8 cellular contexts compared by ENCODE assay signal in the genomic region with DNA sequence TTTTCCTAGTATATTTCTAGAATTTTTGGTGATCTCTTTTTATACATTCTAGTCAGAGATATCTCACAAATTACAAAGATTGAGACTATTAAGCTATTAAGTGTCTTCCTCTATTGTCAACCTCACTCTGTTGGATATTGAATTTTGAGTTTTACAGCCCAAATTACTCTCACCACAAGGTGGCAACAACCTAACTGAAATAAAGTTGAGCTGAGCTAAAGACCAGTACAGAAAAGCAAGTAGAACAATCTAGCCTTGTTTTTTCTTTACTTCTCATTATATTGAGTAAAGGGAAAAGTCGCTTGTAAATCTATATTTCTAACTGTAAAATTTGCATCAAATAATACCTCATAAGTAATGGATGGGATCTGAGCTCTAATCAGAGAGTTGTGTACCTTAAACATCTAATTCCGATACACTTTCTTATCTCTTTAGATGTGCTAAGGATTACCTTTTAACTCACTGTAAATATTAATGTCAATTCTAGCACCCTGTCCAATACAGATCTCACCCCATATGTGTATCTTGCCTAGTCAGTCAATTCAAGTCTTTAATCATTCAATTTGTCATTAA. TPM values are rescaled to one million over a fixed set of nuclear protein-coding genes. Genes with fewer than 3 reads are reported as not detected.
DNase-seq lines count a peak whose midpoint lies in the region; ATAC-seq and TF ChIP-seq lines count a peak whose summit lies in the region.
"Had no signal": no experiment of that assay in that cellular context is flagged by ENCODE, and none has a peak within 500 bp of the region (broad histone marks: within the 10 kb centered on the region; RNA-seq: fewer than 3 reads in every experiment).

No MANE protein-coding gene starts in this region.

- H3K27ac ChIP-seq in colonic mucosa (no peak overlapping the region), prostate gland (no peak overlapping the region)

- H3K4me3 ChIP-seq in GM12865 (ENCODE audit: low read depth, low read length), result no peak overlapping the region
- no peak overlapping the region for H3K4me3 ChIP-seq in colonic mucosa
- H3K4me3 ChIP-seq in prostate gland, result no peak overlapping the region

- H3K27me3 Mint-ChIP-seq in neural crest cell (ENCODE audit: low read depth), result peaks cover 18% of the 10 kb centered on the region
- peaks cover 12% of the 10 kb centered on the region for H3K27me3 Mint-ChIP-seq in activated T-helper 17 cell treated with anti-CD3 and anti-CD28 coated beads, Interleukin-2, amount 50 U/mL, for 72 hours

- TF ChIP-seq POLR2A in prostate gland (IDR thresholded peaks at IDR 0.05), result no peak

- H3K27ac Mint-ChIP-seq in neural crest cell (ENCODE audit: unreplicated experiment), result no peak overlapping the region
- no peak overlapping the region for H3K27ac Mint-ChIP-seq in activated T-helper 17 cell treated with anti-CD3 and anti-CD28 coated beads, Interleukin-2, amount 50 U/mL, for 72 hours

- H3K4me1 ChIP-seq in colonic mucosa (no peaks in the 10 kb centered on the region), prostate gland (replicated peaks) (no peaks in the 10 kb centered on the region)

- no peak for ATAC-seq in activated T-helper 17 cell treated with anti-CD3 and anti-CD28 coated beads, Interleukin-2, amount 50 U/mL, for 72 hours (replicated peaks)

- WGBS in prostate gland, result 58% methylated on average over 2 of the region's 2 CpGs

- no peak overlapping the region for H3K9ac ChIP-seq in colonic mucosa (ENCODE audit: low read depth in 2 of 2, low read length in 2 of 2)

- DNase-seq in GM12865 (ENCODE audit: low read depth), result peak; percentile 23
- peak; percentile 63 for DNase-seq in NCI-H146 treated with DMSO at 0.1 percent for 48 hours (lab: John Stamatoyannopoulos, UW; ENCODE audit: unreplicated experiment)
- no peak for DNase-seq in colonic mucosa
- DNase-seq in neural crest cell (ENCODE audit: low read depth, low spot score), result no peak
- no peak for DNase-seq in stimulated activated CD4-positive, alpha-beta T cell treated with anti-CD3 and anti-CD28 coated beads, Interleukin-1b, Interleukin-23, amount 100 ng/mL, for 48 hours
- DNase-seq in prostate gland (ENCODE audit: low spot score), result no peak

- H3K36me3 Mint-ChIP-seq in neural crest cell (ENCODE audit: low read depth), result no peaks in the 10 kb centered on the region
- no peaks in the 10 kb centered on the region for H3K36me3 Mint-ChIP-seq in activated T-helper 17 cell treated with anti-CD3 and anti-CD28 coated beads, Interleukin-2, amount 50 U/mL, for 72 hours (ENCODE audit: low read depth)

- TF ChIP-seq CTCF in GM12865 (IDR thresholded peaks at IDR 0.05; ENCODE audit: insufficient read depth, low read depth, low read length, missing control alignments) (peak; percentile 25), colonic mucosa (IDR thresholded peaks at IDR 0.05) (peak; percentile 16), neural crest cell (conservative IDR thresholded peaks at IDR 0.05) (peak; percentile 69), prostate gland (IDR thresholded peaks at IDR 0.05) (peak in 2 of 4 experiments; percentile 48 to 55)

- H3K36me3 ChIP-seq in colonic mucosa (no peaks in the 10 kb centered on the region), prostate gland (no peaks in the 10 kb centered on the region)

- H3K9me3 Mint-ChIP-seq in neural crest cell, result no peaks in the 10 kb centered on the region
- no peaks in the 10 kb centered on the region for H3K9me3 Mint-ChIP-seq in activated T-helper 17 cell treated with anti-CD3 and anti-CD28 coated beads, Interleukin-2, amount 50 U/mL, for 72 hours

- H3K9me3 ChIP-seq in colonic mucosa (no peaks in the 10 kb centered on the region), prostate gland (no peaks in the 10 kb centered on the region)

- H3K4me1 Mint-ChIP-seq in neural crest cell, result peaks cover 4% of the 10 kb centered on the region
- H3K4me1 Mint-ChIP-seq in activated T-helper 17 cell treated with anti-CD3 and anti-CD28 coated beads, Interleukin-2, amount 50 U/mL, for 72 hours, result no peaks in the 10 kb centered on the region

- no peak overlapping the region for H3K4me3 Mint-ChIP-seq in neural crest cell
- no peak overlapping the region for H3K4me3 Mint-ChIP-seq in activated T-helper 17 cell treated with anti-CD3 and anti-CD28 coated beads, Interleukin-2, amount 50 U/mL, for 72 hours

- peaks cover 9% of the 10 kb centered on the region for H3K27me3 ChIP-seq in colonic mucosa
- no peaks in the 10 kb centered on the region for H3K27me3 ChIP-seq in prostate gland (replicated peaks; ENCODE audit: insufficient read depth)

- intact Hi-C loops in colonic mucosa (cut with DNase I), result no loop called here
- intact Hi-C loops in prostate gland (cut with DNase I), result no loop called here

RNA-seq across cellular contexts. Expression of a gene that starts 13.6 kb away (rescaled TPM):
- total RNA-seq in colonic mucosa (10 to 100 TPM; 22.5 to 30.7 TPM), neural crest cell (56.8 and 57.6 TPM in 2 replicates), prostate gland (10 to 100 TPM; 21.6 to 26.9 TPM)
- 10 to 100 TPM; 20.1 to 23.3 TPM for total RNA-seq in activated T-helper 17 cell treated with anti-CD3 and anti-CD28 coated beads, Interleukin-2, amount 50 U/mL, for 72 hours

RNA-seq across cellular contexts. Expression of a gene that starts 26.5 kb away (rescaled TPM):
- total RNA-seq in colonic mucosa (not detected), neural crest cell (not detected in 2 replicates), prostate gland (not detected)
- not detected for total RNA-seq in activated T-helper 17 cell treated with anti-CD3 and anti-CD28 coated beads, Interleukin-2, amount 50 U/mL, for 72 hours
- total RNA-seq: activated CD8-positive, alpha-beta memory T cell treated with anti-CD3 and anti-CD28 coated beads for 36 hours had no signal

RNA-seq across cellular contexts. Expression of a gene that starts 47.2 kb away (rescaled TPM):
- total RNA-seq in colonic mucosa (10 to 100 TPM; 41.3 to 49.1 TPM), neural crest cell (26.9 and 29.9 TPM in 2 replicates), prostate gland (100 to 1,000 TPM in 1 of 2 donors, 10 to 100 TPM in 1; 77.3 to 105 TPM)
- 10 to 100 TPM; 35.3 to 38.6 TPM for total RNA-seq in activated T-helper 17 cell treated with anti-CD3 and anti-CD28 coated beads, Interleukin-2, amount 50 U/mL, for 72 hours

Comparison
In these comparisons a context has a peak if more than half of its experiments do, and no peak if none do; other contexts are left out.
1. DNase-seq: peak in GM12865 (single experiment) and NCI-H146 treated with DMSO at 0.1 percent for 48 hours (single experiment); none in colonic mucosa (single experiment), neural crest cell (single experiment), stimulated activated CD4-positive, alpha-beta T cell treated with anti-CD3 and anti-CD28 coated beads, Interleukin-1b, Interleukin-23, amount 100 ng/mL, for 48 hours (single experiment) and prostate gland (single experiment).